ENCODE assay signal across 8 cellular contexts in genomic region chrX:16786791-16787735, GRCh38. TPM values are rescaled to one million over a fixed set of nuclear protein-coding genes. Genes with fewer than 3 reads are reported as not detected.
DNase-seq lines count a peak whose midpoint lies in the region; ATAC-seq and TF ChIP-seq lines count a peak whose summit lies in the region.

No MANE protein-coding gene starts in this region.

- peak overlapping the region; percentile 90 for H3K27ac Mint-ChIP-seq in activated B cell treated with CpG ODN at 0.5 μM for 24 hours
- peak overlapping the region; percentile 84 for H3K27ac Mint-ChIP-seq in central memory CD8-positive, alpha-beta T cell (ENCODE audit: low read depth)

- peak overlapping the region; percentile 97 for H3K4me3 Mint-ChIP-seq in activated B cell treated with CpG ODN at 0.5 μM for 24 hours
- H3K4me3 Mint-ChIP-seq in central memory CD8-positive, alpha-beta T cell = peak overlapping the region; percentile 95

- H3K27me3 Mint-ChIP-seq in activated B cell treated with CpG ODN at 0.5 μM for 24 hours = no peaks in the 10 kb centered on the region
- no peaks in the 10 kb centered on the region for H3K27me3 Mint-ChIP-seq in central memory CD8-positive, alpha-beta T cell

- intact Hi-C loops in activated B cell treated with CpG ODN at 0.5 μM for 24 hours (cut with micrococcal nuclease) = loop anchor here (1.0 to 10.0 kb wide), 7 partner anchors 68 to 1915 kb away; partner anchors contain the start of genes CA5B, FANCB, MOSPD2 and PIGA

- DNase-seq in activated B cell treated with CpG ODN at 0.5 μM for 24 hours (peak; percentile 22), left lobe of liver (ENCODE audit: low spot score) (no peak), NOMO-1 treated with DMSO at 0.1 percent for 48 hours (lab: John Stamatoyannopoulos, UW; ENCODE audit: unreplicated experiment) (no peak)
- no peak for DNase-seq in central memory CD8-positive, alpha-beta T cell (ENCODE audit: low spot score in 2 of 2)
- peak in 2 of 3 donors; percentile 8 to 16 for DNase-seq in stimulated activated CD4-positive, alpha-beta T cell treated with anti-CD3 and anti-CD28 coated beads, TNF-alpha, amount 100 ng/mL, for 1 hour (ENCODE audit: low read depth in 3 of 3, low spot score in 1 of 3)

- ATAC-seq in GM18907 (IDR thresholded peaks at IDR 0.05; ENCODE audit: unreplicated experiment) (peak; percentile 23), HG03432 (IDR thresholded peaks at IDR 0.05; ENCODE audit: unreplicated experiment) (peak; percentile 24), activated B cell treated with CpG ODN at 0.5 μM for 24 hours (ENCODE audit: low read depth) (no peak), left lobe of liver (peak; percentile 16), HG03378 (IDR thresholded peaks at IDR 0.05; ENCODE audit: unreplicated experiment) (no peak)
- peak; percentile 47 for ATAC-seq in central memory CD8-positive, alpha-beta T cell (replicated peaks; ENCODE audit: extremely low read depth, poor library complexity, severe bottlenecking)

- POLR2A ChIA-PET in activated B cell treated with CpG ODN at 0.5 μM for 24 hours (lab: Charles Lee) = interaction anchor here (1.2 kb wide), 1 partner anchor 67 kb away, joined by 3 read pairs; no protein-coding TSS in a partner anchor

- CTCF ChIA-PET in activated B cell treated with CpG ODN at 0.5 μM for 24 hours (lab: Charles Lee) = no interaction called here

- H3K36me3 Mint-ChIP-seq in activated B cell treated with CpG ODN at 0.5 μM for 24 hours (ENCODE audit: low read depth) = peaks cover 14% of the 10 kb centered on the region
- peaks cover 11% of the 10 kb centered on the region for H3K36me3 Mint-ChIP-seq in central memory CD8-positive, alpha-beta T cell (ENCODE audit: insufficient read depth)

- H3K4me1 Mint-ChIP-seq in activated B cell treated with CpG ODN at 0.5 μM for 24 hours = peaks cover 18% of the 10 kb centered on the region
- peaks cover 11% of the 10 kb centered on the region for H3K4me1 Mint-ChIP-seq in central memory CD8-positive, alpha-beta T cell

- H3K9me3 Mint-ChIP-seq in activated B cell treated with CpG ODN at 0.5 μM for 24 hours = no peaks in the 10 kb centered on the region
- no peaks in the 10 kb centered on the region for H3K9me3 Mint-ChIP-seq in central memory CD8-positive, alpha-beta T cell

- TF ChIP-seq CTCF in activated B cell treated with CpG ODN at 0.5 μM for 24 hours (IDR thresholded peaks at IDR 0.05) = no peak

RNA-seq across cellular contexts. Expression of gene TXLNG, which starts 0.8 kb away (rescaled TPM):
- total RNA-seq in activated B cell treated with CpG ODN at 0.5 μM for 24 hours (12.7 and 13.1 TPM in 2 replicates), left lobe of liver (5.1 TPM)

Comparison
In these comparisons a context has a peak if more than half of its experiments do, and no peak if none do; other contexts are left out.
1. ATAC-seq: peak in GM18907 (single experiment), HG03432 (single experiment), central memory CD8-positive, alpha-beta T cell (single experiment) and left lobe of liver (single experiment); none in activated B cell treated with CpG ODN at 0.5 μM for 24 hours (single experiment) and HG03378 (single experiment).
2. DNase-seq: peak in activated B cell treated with CpG ODN at 0.5 μM for 24 hours (single experiment) and stimulated activated CD4-positive, alpha-beta T cell treated with anti-CD3 and anti-CD28 coated beads, TNF-alpha, amount 100 ng/mL, for 1 hour (2 of 3); none in central memory CD8-positive, alpha-beta T cell (0 of 2), left lobe of liver (single experiment) and NOMO-1 treated with DMSO at 0.1 percent for 48 hours (single experiment).